ENCODE assay signal across 18 cellular contexts in genomic region chr1:151939141-151939540, GRCh38. TPM values are rescaled to one million over a fixed set of nuclear protein-coding genes. Genes with fewer than 3 reads are reported as not detected.
DNase-seq lines count a peak whose midpoint lies in the region; ATAC-seq, FAIRE-seq and TF ChIP-seq lines count a peak whose summit lies in the region.
"Had no signal": no experiment of that assay in that cellular context is flagged by ENCODE, and none has a peak within 500 bp of the region (broad histone marks: within the 10 kb centered on the region; RNA-seq: fewer than 3 reads in every experiment).

No MANE protein-coding gene starts in this region.

- H3K79me2 ChIP-seq in HepG2 (ENCODE audit: insufficient read depth, low read length) (no peaks in the 10 kb centered on the region), K562 (ENCODE audit: control insufficient read depth, insufficient read depth, low read length) (no peaks in the 10 kb centered on the region)

- peaks cover 12% of the 10 kb centered on the region for H3K4me1 ChIP-seq in HepG2 (ENCODE audit: insufficient read depth, low read length)
- H3K4me1 ChIP-seq in right lobe of liver, result peaks cover 0 to 23% (median 0%) of the 10 kb centered on the region in 4 donors
- peaks cover 0 to 10% of the 10 kb centered on the region in 2 experiments; a peak in 2 of 5 replicates for H3K4me1 ChIP-seq in K562 (replicated peaks in 1 of 2; ENCODE audit: control insufficient read depth in 2 of 2, insufficient read depth in 2 of 2, low read length in 2 of 2)
- H3K4me1 ChIP-seq in kidney (ENCODE audit: control insufficient read depth in 1 of 2, insufficient read depth in 1 of 2, low read depth in 1 of 2, low read length in 2 of 2), result peaks cover 8 to 9% of the 10 kb centered on the region in 2 donors
- H3K4me1 ChIP-seq: BLaER1 had no signal

- TF ChIP-seq POLR2A in HepG2 (IDR thresholded peaks at IDR 0.05; ENCODE audit: insufficient read depth in 1 of 2, low read depth in 2 of 2, low read length in 2 of 2), result no peak
- TF ChIP-seq POLR2A in right lobe of liver (IDR thresholded peaks at IDR 0.05), result no peak
- TF ChIP-seq POLR2A in K562 (conservative IDR thresholded peaks at IDR 0.05), result no peak

- H3K4me2 ChIP-seq in HepG2 (ENCODE audit: low read depth, low read length) (no peak overlapping the region), K562 (ENCODE audit: insufficient read depth, low read length) (no peak overlapping the region)
- H3K4me2 ChIP-seq: BLaER1, GM23338 had no signal

- FAIRE-seq in HepG2 (lab: Jason Lieb, UNC) (no peak), K562 (lab: Jason Lieb, UNC) (no peak), kidney (lab: Jason Lieb, UNC) (no peak)
- FAIRE-seq: GM18507 had no signal

- H3K4me3 ChIP-seq in HepG2 (replicated peaks in 1 of 3; ENCODE audit: insufficient read depth in 1 of 3, low read depth in 2 of 3, low read length in 3 of 3) (no peak overlapping the region), right lobe of liver (no peak overlapping the region), K562 (no peak overlapping the region), kidney (ENCODE audit: low read length in 2 of 2) (no peak overlapping the region)
- H3K4me3 ChIP-seq: BLaER1, GM23338 had no signal

- POLR2A ChIA-PET in HepG2 (lab: Yijun Ruan, JAX) (no interaction called here), K562 (lab: Yijun Ruan, JAX) (interaction anchor here (0.6 to 0.8 kb wide), 4 partner anchors 16 to 138 kb away, joined by 3 read pairs; partner anchors contain the start of gene THEM4)

- TF ChIP-seq CTCF in HepG2 (CRISPR knock-in tag; IDR thresholded peaks at IDR 0.05) (no peak), right lobe of liver (IDR thresholded peaks at IDR 0.05) (no peak), K562 (IDR thresholded peaks at IDR 0.05 in 2 of 3, conservative IDR thresholded peaks at IDR 0.05 in 1 of 3; ENCODE audit: insufficient read depth in 2 of 3, low read depth in 1 of 3, low read length in 3 of 3) (no peak), kidney (IDR thresholded peaks at IDR 0.05; ENCODE audit: borderline replicate concordance, extremely low read depth, insufficient read depth) (no peak)

- intact Hi-C loops in HepG2 (cut with micrococcal nuclease; ENCODE audit: unreplicated experiment), result no loop called here
- intact Hi-C loops in right lobe of liver (cut with DNase I), result loop anchor here in 1 of 2 donors (10.0 kb wide), 1 partner anchor 56 kb away; the partner anchor contains the start of gene S100A10
- intact Hi-C loops in K562 (cut with micrococcal nuclease), result loop anchor here (10.0 kb wide), 1 partner anchor 246 kb away; no protein-coding TSS in a partner anchor
- intact Hi-C loops in kidney (cut with DNase I), result no loop called here

- H3K9ac ChIP-seq in HepG2 (ENCODE audit: insufficient read depth, low read depth, low read length) (no peak overlapping the region), K562 (ENCODE audit: insufficient read depth in 1 of 2, low read depth in 2 of 2, low read length in 2 of 2) (no peak overlapping the region), kidney (ENCODE audit: low read length in 2 of 2) (no peak overlapping the region)
- H3K9ac ChIP-seq: BLaER1 had no signal

- 28% methylated on average over 3 of the region's 3 CpGs for WGBS in HepG2 (ENCODE audit: low lambda C conversion rate)
- 97% methylated on average over 3 of the region's 3 CpGs for WGBS in right lobe of liver (ENCODE audit: insufficient coverage, low coverage, low lambda C conversion rate, missing lambda C conversion rate)
- WGBS in K562 (ENCODE audit: insufficient coverage, low coverage, missing lambda C conversion rate), result 71% methylated on average over 3 of the region's 3 CpGs

- no TSS peak for BruUV-seq in HepG2 (replicated peaks; lab: Mats Ljungman, UMichigan)
- BruUV-seq in K562 (replicated peaks; lab: Mats Ljungman, UMichigan), result no TSS peak

- in situ Hi-C loops in HepG2 (cut with HindIII; ENCODE audit: extremely low pct_ligation_motif_present, low pct_unique_long_range_greater_than_20kb), result no loop called here
- in situ Hi-C loops in K562 (cut with MboI), result no loop called here

- CTCF ChIA-PET in HepG2 (lab: Yijun Ruan, JAX; ENCODE audit: low intra/inter-chr PET ratio, low total read pairs) (no interaction called here), K562 (lab: Yijun Ruan, JAX; ENCODE audit: low intra/inter-chr PET ratio) (no interaction called here)

- H3K36me3 ChIP-seq in HepG2 (replicated peaks in 1 of 2; ENCODE audit: control insufficient read depth in 1 of 2, insufficient read depth in 2 of 2, low read length in 2 of 2) (no peaks in the 10 kb centered on the region), right lobe of liver (no peaks in the 10 kb centered on the region), K562 (ENCODE audit: control insufficient read depth, insufficient read depth, low read length) (no peaks in the 10 kb centered on the region), kidney (ENCODE audit: control insufficient read depth in 1 of 2, insufficient read depth in 2 of 2, low read length in 2 of 2) (no peaks in the 10 kb centered on the region)
- H3K36me3 ChIP-seq: BLaER1 had no signal

- H4K20me1 ChIP-seq in HepG2 (ENCODE audit: insufficient read depth, low read length), result no peaks in the 10 kb centered on the region
- H4K20me1 ChIP-seq in K562 (replicated peaks; ENCODE audit: control insufficient read depth, insufficient read depth, low read length), result no peaks in the 10 kb centered on the region
- H4K20me1 ChIP-seq: BLaER1 had no signal

- H2AFZ ChIP-seq in HepG2 (ENCODE audit: low read length), result no peak overlapping the region
- H2AFZ ChIP-seq in K562 (ENCODE audit: low read depth, low read length), result no peak overlapping the region
- H2AFZ ChIP-seq: GM23338 had no signal

- H3K9me1 ChIP-seq in K562 (ENCODE audit: control insufficient read depth, insufficient read depth, low read length), result no peaks in the 10 kb centered on the region

- TF ChIP-seq RAD21 in HepG2 (CRISPR knock-in tag; IDR thresholded peaks at IDR 0.05), result no peak
- no peak for TF ChIP-seq RAD21 in K562 (CRISPR knock-in tag; conservative IDR thresholded peaks at IDR 0.05 in 1 of 2, IDR thresholded peaks at IDR 0.05 in 1 of 2)

- DNase-seq in HepG2 (ENCODE audit: low spot score) (no peak), right lobe of liver (no peak), K562 (ENCODE audit: extremely low read depth in 1 of 4, low spot score in 3 of 4) (no peak), kidney (no peak), NOMO-1 treated with dmso at 0.1 percent for 144 hours (lab: John Stamatoyannopoulos, UW; ENCODE audit: unreplicated experiment) (no peak), GM19240 (ENCODE audit: insufficient read length, low spot score) (no peak), NCI-H1092 (lab: John Stamatoyannopoulos, UW) (no peak)
- DNase-seq: AML-193; CD4-positive, CD25-positive, alpha-beta regulatory T cell; DMS53; GF-D8; H9; KBM-7 had no signal

- H3K9me3 ChIP-seq in HepG2 (ENCODE audit: low read length), result no peaks in the 10 kb centered on the region
- no peaks in the 10 kb centered on the region for H3K9me3 ChIP-seq in right lobe of liver
- no peaks in the 10 kb centered on the region for H3K9me3 ChIP-seq in K562 (replicated peaks; ENCODE audit: control insufficient read depth, insufficient read depth, low read depth, low read length)
- no peaks in the 10 kb centered on the region for H3K9me3 ChIP-seq in kidney (ENCODE audit: control insufficient read depth in 1 of 2, low read length in 2 of 2)
- H3K9me3 ChIP-seq: BLaER1 had no signal

- ATAC-seq in HepG2 (no peak), right lobe of liver (no peak), K562 (no peak), HG03520 (IDR thresholded peaks at IDR 0.05; ENCODE audit: unreplicated experiment) (no peak)
- ATAC-seq: GM23338 had no signal

- H3K27me3 ChIP-seq in HepG2 (ENCODE audit: control insufficient read depth in 1 of 2, insufficient read depth in 2 of 2, low read length in 2 of 2) (no peaks in the 10 kb centered on the region; a peak in 1 of 5 replicates), right lobe of liver (no peaks in the 10 kb centered on the region), K562 (ENCODE audit: control insufficient read depth in 2 of 2, insufficient read depth in 2 of 2, low read length in 2 of 2) (no peaks in the 10 kb centered on the region)
- H3K27me3 ChIP-seq: BLaER1 had no signal

- H3K27ac ChIP-seq in HepG2 (ENCODE audit: extremely low read length, insufficient read depth, low read length), result no peak overlapping the region
- no peak overlapping the region for H3K27ac ChIP-seq in right lobe of liver
- H3K27ac ChIP-seq in K562 (ENCODE audit: extremely low read depth, low read depth, low read length), result no peak overlapping the region
- peak overlapping the region; percentile 24 to 40 for H3K27ac ChIP-seq in kidney (ENCODE audit: low read depth in 2 of 2, low read length in 2 of 2)
- H3K27ac ChIP-seq: 22Rv1, BLaER1 had no signal

- TF ChIP-seq EP300 in HepG2 (IDR thresholded peaks at IDR 0.05; ENCODE audit: low read depth in 2 of 2, low read length in 2 of 2) (no peak), HepG2 (CRISPR knock-in tag; IDR thresholded peaks at IDR 0.05; ENCODE audit: borderline replicate concordance) (no peak), K562 (IDR thresholded peaks at IDR 0.05; ENCODE audit: low read length) (no peak)

RNA-seq across cellular contexts. Expression of gene THEM4, which starts 29.8 kb away (rescaled TPM):
- 10.9 and 12.8 TPM in 2 replicates for total RNA-seq in HepG2 (2016; rRNA removed; fragmentation: Illumina TruSeq; extraction: Trizol)
- total RNA-seq in HepG2 (2016; cell fraction: cytosol; rRNA removed; fragmentation: Illumina TruSeq; extraction: Trizol; ENCODE audit: low read depth), result 11.8 and 13.1 TPM in 2 replicates
- total RNA-seq in HepG2 (2016; cell fraction: insoluble cytoplasmic fraction; rRNA removed; fragmentation: Illumina TruSeq; extraction: Trizol), result 10.3 and 12.6 TPM in 2 replicates
- 18.4 TPM in 2 replicates for total RNA-seq in HepG2 (2016; cell fraction: membrane; rRNA removed; fragmentation: Illumina TruSeq; extraction: Trizol)
- total RNA-seq in HepG2 (2016; cell fraction: nucleus; rRNA removed; fragmentation: Illumina TruSeq; extraction: Trizol), result 4.8 and 7.4 TPM in 2 replicates
- 11.2 and 13.9 TPM in 2 replicates for polyA plus RNA-seq in HepG2 (2011; rRNA removed)
- polyA plus RNA-seq in HepG2 (2011; cell fraction: cytosol; rRNA removed), result 6.1 and 9.4 TPM in 2 replicates
- polyA plus RNA-seq in HepG2 (2011; cell fraction: nucleus; rRNA removed), result 5.0 and 8.6 TPM in 2 replicates
- polyA plus RNA-seq in HepG2 (2012), result 7.4 and 9.5 TPM in 2 replicates
- polyA plus RNA-seq in HepG2 (2016; cell fraction: cytosol; fragmentation: Illumina TruSeq; extraction: Trizol; ENCODE audit: low read depth), result 17.6 and 24.8 TPM in 2 replicates
- 15.4 and 16.4 TPM in 2 replicates for polyA plus RNA-seq in HepG2 (2016; cell fraction: insoluble cytoplasmic fraction; fragmentation: Illumina TruSeq; extraction: Trizol; ENCODE audit: low read depth)
- 18.9 and 19.1 TPM in 2 replicates for polyA plus RNA-seq in HepG2 (2016; cell fraction: membrane; fragmentation: Illumina TruSeq; extraction: Trizol; ENCODE audit: low read depth)
- polyA plus RNA-seq in HepG2 (2016; cell fraction: nucleus; fragmentation: Illumina TruSeq; extraction: Trizol; ENCODE audit: insufficient read depth, low read depth), result 14.0 and 15.0 TPM in 2 replicates
- 4.5 and 24.8 TPM in 2 replicates for polyA minus RNA-seq in HepG2 (2011; rRNA and poly(A)+ RNA removed; ENCODE audit: low replicate concordance)
- polyA minus RNA-seq in HepG2 (2011; cell fraction: cytosol; rRNA and poly(A)+ RNA removed), result 3.4 and 4.2 TPM in 2 replicates
- 11.7 and 12.8 TPM in 2 replicates for polyA minus RNA-seq in HepG2 (2011; cell fraction: nucleus; rRNA and poly(A)+ RNA removed)
- 10 to 100 TPM in 2 of 6 experiments, 1 to 10 TPM in 4; 8.5 to 19.1 (median 9.2) TPM for total RNA-seq in right lobe of liver
- total RNA-seq in K562 (2011; cell fraction: chromatin; rRNA removed; ENCODE audit: low replicate concordance), result 53.2 and 120 TPM in 2 replicates
- total RNA-seq in K562 (2011; cell fraction: nucleolus; rRNA removed), result 23.0 and 26.2 TPM in 2 replicates
- 66.9 and 102 TPM in 2 replicates for total RNA-seq in K562 (2011; cell fraction: nucleoplasm; rRNA removed)
- 24.5 and 25.2 TPM in 2 replicates for total RNA-seq in K562 (2014; rRNA removed)
- 35.3 and 41.1 TPM in 2 replicates for total RNA-seq in K562 (2014; rRNA removed; fragmentation: Illumina TruSeq; extraction: Trizol)
- total RNA-seq in K562 (2015; rRNA removed; fragmentation: Illumina TruSeq; extraction: Trizol), result 39.3 and 39.7 TPM in 2 replicates
- total RNA-seq in K562 (2021), result 25.5 and 27.4 TPM in 2 replicates
- 51.3 and 71.9 TPM in 2 replicates for polyA plus RNA-seq in K562 (2011; rRNA removed)
- 24.2 and 40.1 TPM in 2 replicates for polyA plus RNA-seq in K562 (2011; cell fraction: cytosol; rRNA removed)
- polyA plus RNA-seq in K562 (2011; cell fraction: nucleus; rRNA removed), result 43.7 and 48.1 TPM in 2 replicates
- 30.8 and 33.7 TPM in 2 replicates for polyA plus RNA-seq in K562 (2012)
- 45.7 and 48.3 TPM in 2 replicates for polyA plus RNA-seq in K562 (2014; fragmentation: Illumina TruSeq; extraction: Trizol)
- 10 to 100 TPM in 1 of 2 experiments, 1 to 10 TPM in 1; 8.6 to 12.5 TPM for polyA plus RNA-seq in K562 (2014; fragmentation: Nextera tagmentation; extraction: Ambion mirVana)
- 46.1 and 48.7 TPM in 2 replicates for polyA plus RNA-seq in K562 (2014; rRNA removed)
- 45.0 and 48.8 TPM in 2 replicates for polyA minus RNA-seq in K562 (2011; rRNA and poly(A)+ RNA removed)
- polyA minus RNA-seq in K562 (2011; cell fraction: cytosol; rRNA and poly(A)+ RNA removed), result 16.4 and 20.0 TPM in 2 replicates
- polyA minus RNA-seq in K562 (2011; cell fraction: nucleus; rRNA and poly(A)+ RNA removed), result 20.3 and 21.3 TPM in 2 replicates
- 17.5 TPM for total RNA-seq in kidney
- 27.9 TPM for polyA plus RNA-seq in kidney (ENCODE audit: insufficient read depth, low read depth, low replicate concordance)

RNA-seq across cellular contexts. Expression of gene S100A10, which starts 54.5 kb away (rescaled TPM):
- 16.8 and 25.6 TPM in 2 replicates for total RNA-seq in HepG2 (2016; rRNA removed; fragmentation: Illumina TruSeq; extraction: Trizol)
- total RNA-seq in HepG2 (2016; cell fraction: cytosol; rRNA removed; fragmentation: Illumina TruSeq; extraction: Trizol; ENCODE audit: low read depth), result 11.2 and 14.8 TPM in 2 replicates
- total RNA-seq in HepG2 (2016; cell fraction: insoluble cytoplasmic fraction; rRNA removed; fragmentation: Illumina TruSeq; extraction: Trizol), result 16.6 and 20.0 TPM in 2 replicates
- 11.0 and 15.4 TPM in 2 replicates for total RNA-seq in HepG2 (2016; cell fraction: membrane; rRNA removed; fragmentation: Illumina TruSeq; extraction: Trizol)
- total RNA-seq in HepG2 (2016; cell fraction: nucleus; rRNA removed; fragmentation: Illumina TruSeq; extraction: Trizol), result 9.2 and 9.3 TPM in 2 replicates
- polyA plus RNA-seq in HepG2 (2011; rRNA removed), result 21.2 and 28.7 TPM in 2 replicates
- polyA plus RNA-seq in HepG2 (2011; cell fraction: cytosol; rRNA removed), result 20.0 and 23.9 TPM in 2 replicates
- polyA plus RNA-seq in HepG2 (2011; cell fraction: nucleus; rRNA removed), result 4.5 and 6.8 TPM in 2 replicates
- polyA plus RNA-seq in HepG2 (2012), result 83.4 and 162 TPM in 2 replicates
- polyA plus RNA-seq in HepG2 (2016; cell fraction: cytosol; fragmentation: Illumina TruSeq; extraction: Trizol; ENCODE audit: low read depth), result 40.3 and 56.7 TPM in 2 replicates
- polyA plus RNA-seq in HepG2 (2016; cell fraction: insoluble cytoplasmic fraction; fragmentation: Illumina TruSeq; extraction: Trizol; ENCODE audit: low read depth), result 59.5 and 63.7 TPM in 2 replicates
- polyA plus RNA-seq in HepG2 (2016; cell fraction: membrane; fragmentation: Illumina TruSeq; extraction: Trizol; ENCODE audit: low read depth), result 33.3 and 43.6 TPM in 2 replicates
- 26.6 and 31.6 TPM in 2 replicates for polyA plus RNA-seq in HepG2 (2016; cell fraction: nucleus; fragmentation: Illumina TruSeq; extraction: Trizol; ENCODE audit: insufficient read depth, low read depth)
- polyA minus RNA-seq in HepG2 (2011; rRNA and poly(A)+ RNA removed; ENCODE audit: low replicate concordance), result 10.2 and 42.1 TPM in 2 replicates
- polyA minus RNA-seq in HepG2 (2011; cell fraction: cytosol; rRNA and poly(A)+ RNA removed), result 51.8 and 64.0 TPM in 2 replicates
- polyA minus RNA-seq in HepG2 (2011; cell fraction: nucleus; rRNA and poly(A)+ RNA removed), result 12.5 and 18.9 TPM in 2 replicates
- 100 to 1,000 TPM in 1 of 6 experiments, 10 to 100 TPM in 5; 48.5 to 192 (median 61.7) TPM for total RNA-seq in right lobe of liver
- not detected in 2 replicates for total RNA-seq in K562 (2011; cell fraction: chromatin; rRNA removed; ENCODE audit: low replicate concordance)
- total RNA-seq in K562 (2011; cell fraction: nucleolus; rRNA removed), result not detected in 2 replicates
- not detected in 2 replicates for total RNA-seq in K562 (2011; cell fraction: nucleoplasm; rRNA removed)
- total RNA-seq in K562 (2014; rRNA removed), result 0.41 TPM in 1 of 2 replicates, not detected in the other
- 0.35 and 0.44 TPM in 2 replicates for total RNA-seq in K562 (2014; rRNA removed; fragmentation: Illumina TruSeq; extraction: Trizol)
- not detected in 2 replicates for total RNA-seq in K562 (2015; rRNA removed; fragmentation: Illumina TruSeq; extraction: Trizol)
- 1.6 and 3.2 TPM in 2 replicates for total RNA-seq in K562 (2021)
- polyA plus RNA-seq in K562 (2011; rRNA removed), result 0.61 and 0.73 TPM in 2 replicates
- 0.16 and 0.52 TPM in 2 replicates for polyA plus RNA-seq in K562 (2011; cell fraction: cytosol; rRNA removed)
- 0.29 TPM in 1 of 2 replicates, not detected in the other for polyA plus RNA-seq in K562 (2011; cell fraction: nucleus; rRNA removed)
- polyA plus RNA-seq in K562 (2012), result 1.0 and 1.8 TPM in 2 replicates
- 0.28 and 0.56 TPM in 2 replicates for polyA plus RNA-seq in K562 (2014; fragmentation: Illumina TruSeq; extraction: Trizol)
- under 1 TPM in 1 of 2 experiments, not detected in 1; 0.32 TPM for polyA plus RNA-seq in K562 (2014; fragmentation: Nextera tagmentation; extraction: Ambion mirVana)
- not detected in 2 replicates for polyA plus RNA-seq in K562 (2014; rRNA removed)
- polyA minus RNA-seq in K562 (2011; rRNA and poly(A)+ RNA removed), result 0.93 TPM in 1 of 2 replicates, not detected in the other
- polyA minus RNA-seq in K562 (2011; cell fraction: cytosol; rRNA and poly(A)+ RNA removed), result 1.6 and 5.2 TPM in 2 replicates
- 0.67 TPM in 1 of 2 replicates, not detected in the other for polyA minus RNA-seq in K562 (2011; cell fraction: nucleus; rRNA and poly(A)+ RNA removed)
- 467 TPM for total RNA-seq in kidney
- 500 TPM for polyA plus RNA-seq in kidney (ENCODE audit: insufficient read depth, low read depth, low replicate concordance)

Comparison
In these comparisons a context has a peak if more than half of its experiments do, and no peak if none do; other contexts are left out.
1. H3K27ac ChIP-seq: peak in kidney (2 of 2); none in HepG2 (single experiment), right lobe of liver (0 of 3) and K562 (single experiment).
2. Of the 241 proteins assayed by ChIP-seq in both HepG2 and K562: peak only in HepG2: none; only in K562: MAFG; in both: none; in neither: 240.